In genomic region chr12:6046511-6047180, GRCh38 we compare ENCODE assay signal across 2 cellular contexts.
TF ChIP-seq lines count a peak whose summit lies in the region.

No MANE protein-coding gene starts in this region.

TF ChIP-seq in SK-N-SH, 30 proteins besides CTCF, POLR2A, EP300 and RAD21 (continued from another document):
- TF ChIP-seq ZBTB33 (IDR thresholded peaks at IDR 0.05; ENCODE audit: borderline replicate concordance, low read depth) (no peak), NFIC (IDR thresholded peaks at IDR 0.05; ENCODE audit: borderline replicate concordance) (no peak), SMC3 (IDR thresholded peaks at IDR 0.05; ENCODE audit: low read depth, low read length) (no peak), SIN3A (IDR thresholded peaks at IDR 0.05; ENCODE audit: borderline replicate concordance, low read depth, low read length) (no peak), GATA2 (CRISPR knock-in tag; IDR thresholded peaks at IDR 0.05) (no peak), EZH2phosphoT487 (IDR thresholded peaks at IDR 0.05; ENCODE audit: borderline replicate concordance, low read depth) (no peak), MEF2A (IDR thresholded peaks at IDR 0.05; ENCODE audit: borderline replicate concordance, low read depth) (no peak), TEAD4 (IDR thresholded peaks at IDR 0.05; ENCODE audit: borderline replicate concordance, insufficient read depth) (no peak), RXRA (IDR thresholded peaks at IDR 0.05; ENCODE audit: borderline replicate concordance, low read depth) (no peak), MAX (IDR thresholded peaks at IDR 0.05; ENCODE audit: low read depth) (no peak), TAF1 (IDR thresholded peaks at IDR 0.05; ENCODE audit: borderline replicate concordance, low read depth, low read length) (no peak), REST (IDR thresholded peaks at IDR 0.05; ENCODE audit: low read depth, low read length) (no peak)

TF ChIP-seq in SK-N-SH treated with all-trans-retinoic acid at 6 μM for 48 hours, 23 proteins besides CTCF, POLR2A, EP300 and RAD21 (continued from another document):
- no peak for TF ChIP-seq TSHZ2 (CRISPR knock-in tag; IDR thresholded peaks at IDR 0.05)
- no peak for TF ChIP-seq ESRRG (CRISPR knock-in tag; IDR thresholded peaks at IDR 0.05)
- TF ChIP-seq PPARA (CRISPR knock-in tag; IDR thresholded peaks at IDR 0.05; ENCODE audit: borderline replicate concordance) = no peak
- TF ChIP-seq ZFP3 (CRISPR knock-in tag; IDR thresholded peaks at IDR 0.05) = no peak
TF ChIP-seq in SK-N-SH treated with all-trans-retinoic acid at 6 μM for 48 hours: peak in this region for 0.
